ENCODE assay signal across 1 cellular context in genomic region chrX:19373034-19373891, GRCh38.
TF ChIP-seq lines count a peak whose summit lies in the region.

No MANE protein-coding gene starts in this region.

TF ChIP-seq in H1, 55 proteins besides CTCF, POLR2A, EP300 and RAD21 (continued from another document):
- TF ChIP-seq TAF1 (IDR thresholded peaks at IDR 0.05; ENCODE audit: low read depth, low read length) (no peak), CTBP2 (IDR thresholded peaks at IDR 0.05; ENCODE audit: borderline replicate concordance, insufficient read depth, insufficient read length, low read length) (no peak), SP4 (IDR thresholded peaks at IDR 0.05; ENCODE audit: low read length) (no peak), TAF7 (optimal IDR thresholded peaks at IDR 0.05; ENCODE audit: borderline replicate concordance, low read depth, low read length) (no peak), ATF2 (IDR thresholded peaks at IDR 0.05; ENCODE audit: low read length) (no peak), FOSL1 (IDR thresholded peaks at IDR 0.05; ENCODE audit: insufficient read depth, low read depth, low read length) (no peak), SP1 (IDR thresholded peaks at IDR 0.05; ENCODE audit: low read depth, low read length) (no peak), EZH2 (IDR thresholded peaks at IDR 0.05; ENCODE audit: low read depth, low read length, severe bottlenecking) (no peak), GTF2F1 (IDR thresholded peaks at IDR 0.05; ENCODE audit: borderline replicate concordance, low read depth, low read length) (no peak), CBX5 (IDR thresholded peaks at IDR 0.05; ENCODE audit: low read depth, low read length) (no peak), NANOG (IDR thresholded peaks at IDR 0.05; ENCODE audit: insufficient read depth, low read depth, low read length, poor library complexity, severe bottlenecking) (no peak)
- TF ChIP-seq, protein P1, sequence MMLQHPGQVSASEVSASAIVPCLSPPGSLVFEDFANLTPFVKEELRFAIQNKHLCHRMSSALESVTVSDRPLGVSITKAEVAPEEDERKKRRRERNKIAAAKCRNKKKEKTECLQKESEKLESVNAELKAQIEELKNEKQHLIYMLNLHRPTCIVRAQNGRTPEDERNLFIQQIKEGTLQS (IDR thresholded peaks at IDR 0.05; ENCODE audit: insufficient read depth, low read depth, low read length), result no peak
